ENCODE assay signal across 17 cellular contexts in the genomic region with DNA sequence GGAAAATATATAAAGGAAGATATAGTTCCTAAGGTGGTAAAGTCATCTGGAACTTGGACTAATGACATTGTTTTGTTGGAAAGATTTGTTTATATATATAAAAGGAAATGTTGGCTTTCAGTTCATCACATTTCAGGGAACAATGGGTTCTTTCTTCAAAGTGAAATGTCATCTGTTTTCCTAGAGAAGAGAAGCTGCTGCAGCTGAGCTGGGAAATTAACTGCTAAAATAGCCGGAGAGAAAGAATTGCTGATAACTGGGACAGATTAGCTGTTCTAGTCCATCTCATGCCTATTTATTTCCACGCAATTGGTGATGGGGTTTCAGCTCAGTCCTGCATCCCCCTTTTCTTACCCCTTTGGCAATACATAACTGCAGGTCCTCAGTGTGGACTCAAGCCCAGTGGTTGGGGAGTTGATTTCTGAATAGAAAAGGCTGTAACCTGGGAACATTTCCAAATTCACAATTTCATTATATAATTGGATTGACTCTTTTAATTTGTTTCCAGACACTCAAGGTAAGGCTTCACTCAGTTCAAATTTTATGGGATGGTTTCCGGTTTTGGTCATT.
DNase-seq lines count a peak whose midpoint lies in the region; ATAC-seq and TF ChIP-seq lines count a peak whose summit lies in the region.
"Had no signal": no experiment of that assay in that cellular context is flagged by ENCODE, and none has a peak within 500 bp of the region (broad histone marks: within the 10 kb centered on the region; RNA-seq: fewer than 3 reads in every experiment).

No MANE protein-coding gene starts in this region.

- no peaks in the 10 kb centered on the region for H3K4me1 Mint-ChIP-seq in progenitor cell of endocrine pancreas (ENCODE audit: low read depth)

- H3K36me3 ChIP-seq in left ventricle myocardium inferior (no peaks in the 10 kb centered on the region), right atrium auricular region (no peaks in the 10 kb centered on the region)

- peaks cover 10% of the 10 kb centered on the region for H3K27me3 Mint-ChIP-seq in progenitor cell of endocrine pancreas

- no peak for DNase-seq in left ventricle myocardium inferior
- no peak for DNase-seq in right atrium auricular region (ENCODE audit: low spot score)
- DNase-seq in SK-MEL-5 (ENCODE audit: low read depth, low spot score) = peak; percentile 20
- peak; percentile 61 for DNase-seq in globus pallidus (ENCODE audit: low spot score)
- peak; percentile 78 for DNase-seq in superior temporal gyrus (ENCODE audit: extremely low spot score)
- DNase-seq in progenitor cell of endocrine pancreas (ENCODE audit: low spot score, unreplicated experiment) = no peak
- DNase-seq: DND-41; GDM1; GOT3; KBM-7; NCI-H146; NCI-H2081 treated with DMSO at 0.1 percent for 48 hours; NCI-H510A treated with DMSO at 0.1 percent for 48 hours; NK-92 treated with Interleukin-12 subunit alpha and Interleukin-12 subunit beta, amount 100 ng/mL, for 24 hours had no signal

- H3K36me3 Mint-ChIP-seq in progenitor cell of endocrine pancreas (ENCODE audit: insufficient read depth) = no peaks in the 10 kb centered on the region

- H3K4me3 ChIP-seq in left ventricle myocardium inferior (no peak overlapping the region), right atrium auricular region (no peak overlapping the region)
- H3K4me3 ChIP-seq: A549 had no signal

- peaks cover 16% of the 10 kb centered on the region for H3K4me1 ChIP-seq in left ventricle myocardium inferior
- no peaks in the 10 kb centered on the region for H3K4me1 ChIP-seq in right atrium auricular region
- H3K4me1 ChIP-seq: A549 had no signal

- no peak for ATAC-seq in activated CD4-positive, CD25-positive, alpha-beta regulatory T cell treated with anti-CD3 and anti-CD28 coated beads, Interleukin-2, amount 50 U/mL, for 24 hours
- ATAC-seq in HG03439 (IDR thresholded peaks at IDR 0.05; ENCODE audit: unreplicated experiment) = no peak
- ATAC-seq: A549 had no signal

- H3K9me3 Mint-ChIP-seq in progenitor cell of endocrine pancreas (ENCODE audit: low read depth) = no peaks in the 10 kb centered on the region

- no peaks in the 10 kb centered on the region for H3K9me3 ChIP-seq in left ventricle myocardium inferior (replicated peaks)
- H3K9me3 ChIP-seq in right atrium auricular region = no peaks in the 10 kb centered on the region
- H3K9me3 ChIP-seq: A549 had no signal

- H3K27ac ChIP-seq in left ventricle myocardium inferior (replicated peaks) (peak overlapping the region; percentile 57), right atrium auricular region (no peak overlapping the region)
- H3K27ac ChIP-seq: A549 had no signal

- H3K27me3 ChIP-seq in left ventricle myocardium inferior (ENCODE audit: low read depth) (no peaks in the 10 kb centered on the region), right atrium auricular region (no peaks in the 10 kb centered on the region)

- intact Hi-C loops in left ventricle myocardium inferior (cut with micrococcal nuclease) = no loop called here

- no peak overlapping the region for H3K27ac Mint-ChIP-seq in progenitor cell of endocrine pancreas

- in situ Hi-C loops in SK-MEL-5 (cut with HindIII; ENCODE audit: low pct_unique_long_range_greater_than_20kb, low sequenced_read_pairs) = no loop called here

- no peak overlapping the region for H3K4me3 Mint-ChIP-seq in progenitor cell of endocrine pancreas (ENCODE audit: low read depth)

- TF ChIP-seq CTCF in left ventricle myocardium inferior (IDR thresholded peaks at IDR 0.05; ENCODE audit: borderline replicate concordance) (no peak), right atrium auricular region (IDR thresholded peaks at IDR 0.05) (no peak), progenitor cell of endocrine pancreas (IDR thresholded peaks at IDR 0.05; ENCODE audit: unreplicated experiment) (no peak)

Comparison
In these comparisons a context has a peak if more than half of its experiments do, and no peak if none do; other contexts are left out.
1. DNase-seq: peak in SK-MEL-5 (single experiment), globus pallidus (single experiment) and superior temporal gyrus (single experiment); none in left ventricle myocardium inferior (single experiment), right atrium auricular region (single experiment) and progenitor cell of endocrine pancreas (single experiment).